Comparison of ENCODE assay signal across 14 cellular contexts in the genomic region with DNA sequence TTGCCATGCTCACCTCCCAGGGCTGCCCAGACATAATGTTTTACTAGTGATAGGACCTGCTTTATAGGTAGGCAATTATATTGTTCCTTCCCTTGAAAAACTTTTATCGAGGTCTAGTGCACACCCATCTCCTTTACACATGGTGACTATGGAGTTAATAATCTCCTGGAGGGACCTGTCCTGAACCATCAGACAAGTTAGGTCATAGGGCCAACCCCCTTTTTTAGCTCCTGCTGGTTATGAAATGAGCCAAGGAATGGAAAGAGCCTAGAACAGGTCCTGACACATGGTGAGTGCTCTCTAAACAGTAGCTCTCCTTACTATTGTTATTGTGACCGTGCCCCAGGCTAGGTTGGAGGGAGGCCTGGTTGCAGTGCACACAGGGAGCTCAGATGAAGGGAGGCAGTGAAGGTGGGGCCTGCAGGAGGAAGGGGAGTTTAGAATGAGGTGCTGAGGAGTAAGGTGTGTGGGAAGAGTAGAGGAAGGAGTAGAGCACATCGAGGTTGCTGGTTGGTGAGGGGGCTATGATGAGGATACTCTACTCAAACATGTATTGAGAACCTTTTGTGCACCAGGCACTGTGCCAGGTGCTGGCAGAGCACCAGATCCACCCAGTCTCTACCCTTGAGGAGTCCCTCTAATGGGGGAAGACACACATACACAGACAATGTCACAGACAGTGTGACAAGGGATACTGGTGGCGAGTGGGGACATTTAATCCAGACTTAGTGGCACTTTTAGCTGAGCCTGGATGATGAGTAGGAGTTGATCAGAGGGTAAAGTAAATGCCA. TPM values are rescaled to one million over a fixed set of nuclear protein-coding genes. Genes with fewer than 3 reads are reported as not detected.
DNase-seq lines count a peak whose midpoint lies in the region; ATAC-seq, FAIRE-seq and TF ChIP-seq lines count a peak whose summit lies in the region.
"Had no signal": no experiment of that assay in that cellular context is flagged by ENCODE, and none has a peak within 500 bp of the region (broad histone marks: within the 10 kb centered on the region; RNA-seq: fewer than 3 reads in every experiment).

No MANE protein-coding gene starts in this region.

- no peaks in the 10 kb centered on the region for H3K27me3 ChIP-seq in CD8-positive, alpha-beta memory T cell (ENCODE audit: insufficient read depth, low read length, poor library complexity, severe bottlenecking)
- H3K27me3 ChIP-seq in bronchial epithelial cell (ENCODE audit: control insufficient read depth, insufficient read depth, low read length), result no peaks in the 10 kb centered on the region
- no peaks in the 10 kb centered on the region for H3K27me3 ChIP-seq in naive thymus-derived CD4-positive, alpha-beta T cell (ENCODE audit: control insufficient read depth in 2 of 2, insufficient read depth in 2 of 2, low read length in 2 of 2)
- H3K27me3 ChIP-seq: upper lobe of right lung had no signal

- H3K27ac ChIP-seq in CD8-positive, alpha-beta memory T cell (ENCODE audit: low read depth, low read length), result no peak overlapping the region
- H3K27ac ChIP-seq in naive thymus-derived CD4-positive, alpha-beta T cell (ENCODE audit: low read depth, low read length), result no peak overlapping the region
- H3K27ac ChIP-seq: KMS-11, upper lobe of right lung had no signal

- intact Hi-C loops in naive thymus-derived CD4-positive, alpha-beta T cell (cut with micrococcal nuclease), result no loop called here

- no peaks in the 10 kb centered on the region for H3K36me3 ChIP-seq in CD8-positive, alpha-beta memory T cell (ENCODE audit: insufficient read depth, low read length)
- H3K36me3 ChIP-seq in bronchial epithelial cell (ENCODE audit: control insufficient read depth, insufficient read depth, low read length), result no peaks in the 10 kb centered on the region
- no peaks in the 10 kb centered on the region for H3K36me3 ChIP-seq in naive thymus-derived CD4-positive, alpha-beta T cell (ENCODE audit: control insufficient read depth in 2 of 3, insufficient read depth in 3 of 3, low read length in 3 of 3)
- H3K36me3 ChIP-seq: upper lobe of right lung had no signal

- peak overlapping the region in 7 of 8 donors; percentile 38 to 100 (median 92) for H3K27ac Mint-ChIP-seq in CD8-positive, alpha-beta memory T cell
- H3K27ac Mint-ChIP-seq in naive thymus-derived CD4-positive, alpha-beta T cell, result peak overlapping the region in 7 of 9 donors; percentile 14 to 90 (median 40)

- no peak for TF ChIP-seq POLR2A in GM12892 (IDR thresholded peaks at IDR 0.05; ENCODE audit: low read depth, low read length)

- H3K4me3 ChIP-seq in CD8-positive, alpha-beta memory T cell (ENCODE audit: low read length), result no peak overlapping the region
- H3K4me3 ChIP-seq in bronchial epithelial cell (ENCODE audit: low read depth, low read length), result no peak overlapping the region
- no peak overlapping the region for H3K4me3 ChIP-seq in naive thymus-derived CD4-positive, alpha-beta T cell (ENCODE audit: low read length)
- H3K4me3 ChIP-seq: upper lobe of right lung had no signal

- POLR2A ChIA-PET in CD8-positive, alpha-beta memory T cell (lab: Charles Lee), result no interaction called here
- POLR2A ChIA-PET in naive thymus-derived CD4-positive, alpha-beta T cell (lab: Charles Lee), result interaction anchor here (0.6 to 0.8 kb wide), 2 partner anchors 10 to 366 kb away, joined by 3 read pairs; no protein-coding TSS in a partner anchor

- FAIRE-seq in bronchial epithelial cell (lab: Jason Lieb, UNC) (no peak), GM12892 (lab: Jason Lieb, UNC) (no peak)
- FAIRE-seq: TTC549 had no signal

- no peak for DNase-seq in CD8-positive, alpha-beta memory T cell
- DNase-seq in NCI-H1092 (lab: John Stamatoyannopoulos, UW), result peak; percentile 23
- peak; percentile 86 for DNase-seq in bronchial epithelial cell (ENCODE audit: low read depth)
- no peak for DNase-seq in naive thymus-derived CD4-positive, alpha-beta T cell
- no peak for DNase-seq in GM12892 (ENCODE audit: insufficient read length)
- DNase-seq in foreskin melanocyte, result no peak
- DNase-seq in stimulated activated CD4-positive, alpha-beta T cell treated with anti-CD3 and anti-CD28 coated beads, Interleukin-4, amount 100 ng/mL, for 1 hour, result no peak
- DNase-seq: activated effector memory CD4-positive, alpha-beta T cell treated with Interleukin-2 at 50 U/mL for 16 hours; Caco-2; NCI-H526; upper lobe of right lung had no signal

- CTCF ChIA-PET in CD8-positive, alpha-beta memory T cell (lab: Charles Lee), result interaction anchor here (22.4 kb wide), 1 partner anchor 23 kb away, joined by 702 read pairs; a partner anchor contains a TSS
- CTCF ChIA-PET in naive thymus-derived CD4-positive, alpha-beta T cell (lab: Charles Lee), result interaction anchor here (1.3 to 20.3 kb wide), 3 partner anchors 10 to 41 kb away, joined by 3 to 340 read pairs (median 8); no protein-coding TSS in a partner anchor

- H3K4me1 Mint-ChIP-seq in CD8-positive, alpha-beta memory T cell, result peaks cover 53 to 71% (median 62%) of the 10 kb centered on the region in 3 donors
- H3K4me1 Mint-ChIP-seq in naive thymus-derived CD4-positive, alpha-beta T cell, result peaks cover 25 to 61% (median 42%) of the 10 kb centered on the region in 7 donors

- no peaks in the 10 kb centered on the region for H3K9me3 ChIP-seq in CD8-positive, alpha-beta memory T cell (ENCODE audit: low read length)
- H3K9me3 ChIP-seq in naive thymus-derived CD4-positive, alpha-beta T cell (ENCODE audit: control insufficient read depth in 2 of 3, low read length in 3 of 3), result no peaks in the 10 kb centered on the region
- H3K9me3 ChIP-seq: Caco-2, upper lobe of right lung had no signal

- no peaks in the 10 kb centered on the region for H3K36me3 Mint-ChIP-seq in CD8-positive, alpha-beta memory T cell
- no peaks in the 10 kb centered on the region for H3K36me3 Mint-ChIP-seq in naive thymus-derived CD4-positive, alpha-beta T cell

- peaks cover 0 to 8% of the 10 kb centered on the region in 2 donors for H3K27me3 Mint-ChIP-seq in CD8-positive, alpha-beta memory T cell
- peaks cover 0 to 49% (median 0%) of the 10 kb centered on the region in 5 donors for H3K27me3 Mint-ChIP-seq in naive thymus-derived CD4-positive, alpha-beta T cell

- peaks cover 0 to 3% (median 0%) of the 10 kb centered on the region in 5 donors for H3K9me3 Mint-ChIP-seq in CD8-positive, alpha-beta memory T cell
- H3K9me3 Mint-ChIP-seq in naive thymus-derived CD4-positive, alpha-beta T cell, result peaks cover 0 to 2% (median 0%) of the 10 kb centered on the region in 11 donors

- peak overlapping the region in 1 of 7 donors; percentile 15 for H3K4me3 Mint-ChIP-seq in CD8-positive, alpha-beta memory T cell
- H3K4me3 Mint-ChIP-seq in naive thymus-derived CD4-positive, alpha-beta T cell, result peak overlapping the region in 1 of 10 donors; percentile 1

- no peak for ATAC-seq in naive thymus-derived CD4-positive, alpha-beta T cell
- ATAC-seq in HG02840 (IDR thresholded peaks at IDR 0.05; ENCODE audit: low FRiP score, unreplicated experiment), result no peak
- ATAC-seq: upper lobe of right lung had no signal

- no peak for TF ChIP-seq CTCF in bronchial epithelial cell (IDR thresholded peaks at IDR 0.05; ENCODE audit: insufficient read depth, low read length, severe bottlenecking)

- H3K4me1 ChIP-seq in CD8-positive, alpha-beta memory T cell (ENCODE audit: insufficient read depth, low read length), result peaks cover 43% of the 10 kb centered on the region
- peaks cover 25 to 42% of the 10 kb centered on the region in 2 donors for H3K4me1 ChIP-seq in naive thymus-derived CD4-positive, alpha-beta T cell (ENCODE audit: control insufficient read depth in 2 of 2, insufficient read depth in 2 of 2, low read length in 2 of 2)

RNA-seq across cellular contexts. Expression of a gene that starts 14.1 kb away (rescaled TPM):
- 100 to 1,000 TPM; 325 to 335 TPM for total RNA-seq in CD8-positive, alpha-beta memory T cell
- 13.9 TPM for polyA plus RNA-seq in CD8-positive, alpha-beta memory T cell
- total RNA-seq in bronchial epithelial cell, result 561 and 638 TPM in 2 replicates
- total RNA-seq in naive thymus-derived CD4-positive, alpha-beta T cell, result 100 to 1,000 TPM in 2 of 5 experiments, 10 to 100 TPM in 1, 1 to 10 TPM in 2; 5.5 to 470 (median 18.0) TPM
- under 1 TPM in 1 of 2 donors, not detected in 1; 0.20 TPM for polyA plus RNA-seq in naive thymus-derived CD4-positive, alpha-beta T cell
- polyA plus RNA-seq in GM12892 (2012; ENCODE audit: missing spikeins), result 109 TPM

RNA-seq across cellular contexts. Expression of a gene that starts 18.1 kb away (rescaled TPM):
- total RNA-seq in CD8-positive, alpha-beta memory T cell, result 1 to 10 TPM in 1 of 2 experiments, under 1 TPM in 1; 0.24 to 1.0 TPM
- not detected for polyA plus RNA-seq in CD8-positive, alpha-beta memory T cell
- total RNA-seq in bronchial epithelial cell, result 0.13 and 0.53 TPM in 2 replicates
- under 1 TPM in 4 of 5 experiments, not detected in 1; 0.05 to 0.15 (median 0.13) TPM for total RNA-seq in naive thymus-derived CD4-positive, alpha-beta T cell
- polyA plus RNA-seq in naive thymus-derived CD4-positive, alpha-beta T cell, result not detected
- polyA plus RNA-seq in GM12892 (2012; ENCODE audit: missing spikeins), result 2.3 TPM

RNA-seq across cellular contexts. Expression of a gene that starts 39.4 kb away (rescaled TPM):
- not detected for total RNA-seq in CD8-positive, alpha-beta memory T cell
- polyA plus RNA-seq in CD8-positive, alpha-beta memory T cell, result 0.76 TPM
- 30.3 and 83.7 TPM in 2 replicates for total RNA-seq in bronchial epithelial cell
- total RNA-seq in naive thymus-derived CD4-positive, alpha-beta T cell, result 1 to 10 TPM in 4 of 5 experiments, not detected in 1; 1.1 to 2.7 (median 2.2) TPM
- 1 to 10 TPM; 1.5 to 1.8 TPM for polyA plus RNA-seq in naive thymus-derived CD4-positive, alpha-beta T cell
- not detected for polyA plus RNA-seq in GM12892 (2012; ENCODE audit: missing spikeins)

RNA-seq across cellular contexts. Expression of a gene that starts 45.8 kb away (rescaled TPM):
- total RNA-seq in CD8-positive, alpha-beta memory T cell, result 10 to 100 TPM; 61.9 to 67.4 TPM
- polyA plus RNA-seq in CD8-positive, alpha-beta memory T cell, result 134 TPM
- total RNA-seq in bronchial epithelial cell, result 46.6 and 74.6 TPM in 2 replicates
- 10 to 100 TPM; 13.3 to 66.1 (median 27.9) TPM for total RNA-seq in naive thymus-derived CD4-positive, alpha-beta T cell
- 10 to 100 TPM; 90.1 to 97.9 TPM for polyA plus RNA-seq in naive thymus-derived CD4-positive, alpha-beta T cell
- polyA plus RNA-seq in GM12892 (2012; ENCODE audit: missing spikeins), result 69.0 TPM

RNA-seq across cellular contexts. Expression of a gene that starts 46.8 kb away (rescaled TPM):
- total RNA-seq in CD8-positive, alpha-beta memory T cell, result 10 to 100 TPM; 59.4 to 61.9 TPM
- 15.6 TPM for polyA plus RNA-seq in CD8-positive, alpha-beta memory T cell
- total RNA-seq in bronchial epithelial cell, result 13.7 and 17.4 TPM in 2 replicates
- total RNA-seq in naive thymus-derived CD4-positive, alpha-beta T cell, result 10 to 100 TPM; 16.2 to 37.6 (median 31.3) TPM
- 1 to 10 TPM; 6.7 to 9.9 TPM for polyA plus RNA-seq in naive thymus-derived CD4-positive, alpha-beta T cell
- polyA plus RNA-seq in GM12892 (2012; ENCODE audit: missing spikeins), result 17.7 TPM

Comparison
In these comparisons a context has a peak if more than half of its experiments do, and no peak if none do; other contexts are left out.
1. DNase-seq: peak in NCI-H1092 (single experiment) and bronchial epithelial cell (single experiment); none in CD8-positive, alpha-beta memory T cell (0 of 5), naive thymus-derived CD4-positive, alpha-beta T cell (0 of 9), GM12892 (single experiment), foreskin melanocyte (single experiment) and stimulated activated CD4-positive, alpha-beta T cell treated with anti-CD3 and anti-CD28 coated beads, Interleukin-4, amount 100 ng/mL, for 1 hour (single experiment).